8 cellular contexts compared by ENCODE assay signal in the genomic region with DNA sequence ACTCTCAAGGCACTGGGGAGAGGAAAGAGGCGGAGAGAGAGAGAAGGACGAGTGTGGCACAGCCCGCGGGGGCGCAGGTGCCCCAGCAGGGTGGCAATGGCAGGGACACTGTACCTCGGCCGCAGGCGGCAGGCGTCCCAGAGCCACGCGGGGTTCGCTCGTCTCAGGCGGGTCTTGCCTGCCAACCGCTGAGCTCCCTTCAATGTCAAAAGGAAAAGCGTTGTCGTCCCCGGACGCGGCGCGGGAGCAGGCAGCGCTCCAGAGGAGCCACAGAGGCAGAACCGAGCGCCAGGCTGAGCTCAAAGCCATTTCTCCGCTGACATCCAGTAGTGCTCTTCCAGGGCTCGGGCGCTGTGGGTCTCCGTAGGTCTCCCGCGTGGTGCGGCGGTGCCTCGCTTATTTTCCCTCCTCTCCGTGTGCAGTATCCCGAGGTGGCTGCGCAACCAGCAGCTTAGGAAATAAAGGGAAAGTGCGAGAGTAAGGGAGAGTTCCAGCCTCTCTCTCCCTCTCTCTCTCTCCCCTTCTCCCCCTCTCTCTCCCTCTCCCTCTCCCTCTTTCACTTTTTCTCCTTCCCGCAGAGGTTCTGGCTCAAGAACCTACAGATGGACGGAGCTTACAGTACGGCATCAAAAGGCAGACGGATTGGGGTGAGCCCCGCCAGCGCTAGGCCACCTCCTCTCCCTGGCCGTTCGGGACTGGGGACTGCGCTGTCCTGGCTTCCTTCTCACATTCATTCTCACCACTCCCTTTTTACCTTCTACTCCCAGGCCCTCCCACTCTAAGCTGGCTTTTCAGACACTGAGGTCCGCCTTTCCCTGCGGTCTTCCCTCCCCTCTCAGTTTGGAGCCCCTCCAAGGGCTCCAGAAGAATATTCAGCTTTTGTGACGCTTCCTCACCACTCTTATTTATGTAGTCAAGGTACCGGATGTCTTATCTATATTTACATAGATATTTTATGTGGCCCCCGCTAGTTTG. TPM values are rescaled to one million over a fixed set of nuclear protein-coding genes. Genes with fewer than 3 reads are reported as not detected.
DNase-seq lines count a peak whose midpoint lies in the region; ATAC-seq and TF ChIP-seq lines count a peak whose summit lies in the region.

LAMA4 (minus strand) TSS at position 726 of the 975 bp plus-strand sequence; CDS start at position 309, 417 bp downstream.

- POLR2A ChIA-PET in CD4-positive, alpha-beta memory T cell (lab: Charles Lee; ENCODE audit: partially characterized antibody): no interaction called here

- H3K9me3 ChIP-seq in CD4-positive, alpha-beta memory T cell (ENCODE audit: control insufficient read depth in 1 of 2, low read length in 2 of 2): no peaks in the 10 kb centered on the region
- H3K9me3 ChIP-seq in suprapubic skin: no peaks in the 10 kb centered on the region

- peaks cover 14% of the 10 kb centered on the region for H3K4me1 ChIP-seq in CD4-positive, alpha-beta memory T cell (ENCODE audit: insufficient read depth, low read length)
- H3K4me1 ChIP-seq in suprapubic skin: peaks cover 36% of the 10 kb centered on the region

- H3K27ac Mint-ChIP-seq in CD4-positive, alpha-beta memory T cell: no peak within 1 kb of the TSS
- H3K27ac Mint-ChIP-seq in endothelial cell (ENCODE audit: unreplicated experiment): peak within 1 kb of the TSS; percentile 50
- H3K27ac Mint-ChIP-seq in memory B cell: no peak within 1 kb of the TSS

- no peak within 1 kb of the TSS for H3K4me3 ChIP-seq in CD4-positive, alpha-beta memory T cell (ENCODE audit: low read length in 2 of 2)
- H3K4me3 ChIP-seq in suprapubic skin: peak within 1 kb of the TSS; percentile 77

- CTCF ChIA-PET in CD4-positive, alpha-beta memory T cell (lab: Charles Lee; ENCODE audit: partially characterized antibody): interaction anchor here (1.0 kb wide), 1 partner anchor 17 kb away, joined by 3 read pairs; no protein-coding TSS in a partner anchor

- peaks cover 35 to 47% of the 10 kb centered on the region in 2 donors for H3K27me3 Mint-ChIP-seq in CD4-positive, alpha-beta memory T cell
- H3K27me3 Mint-ChIP-seq in endothelial cell (ENCODE audit: unreplicated experiment) (peaks cover 2% of the 10 kb centered on the region), memory B cell (peaks cover 15% of the 10 kb centered on the region)

- 3% methylated on average over 46 of the region's 52 CpGs for WGBS in suprapubic skin

- intact Hi-C loops in CD4-positive, alpha-beta memory T cell (cut with micrococcal nuclease): no loop called here

- H3K9me3 Mint-ChIP-seq in CD4-positive, alpha-beta memory T cell: peaks cover 0 to 2% (median 0%) of the 10 kb centered on the region in 8 donors
- no peaks in the 10 kb centered on the region for H3K9me3 Mint-ChIP-seq in endothelial cell (ENCODE audit: unreplicated experiment)
- H3K9me3 Mint-ChIP-seq in memory B cell: no peaks in the 10 kb centered on the region

- no peak for TF ChIP-seq EP300 in suprapubic skin (IDR thresholded peaks at IDR 0.05)

- TF ChIP-seq POLR2A in suprapubic skin (IDR thresholded peaks at IDR 0.05): peak in 1 of 2 donors; percentile 25

- no peaks in the 10 kb centered on the region for H3K36me3 Mint-ChIP-seq in CD4-positive, alpha-beta memory T cell
- H3K36me3 Mint-ChIP-seq in endothelial cell (ENCODE audit: low read depth, unreplicated experiment) (no peaks in the 10 kb centered on the region), memory B cell (no peaks in the 10 kb centered on the region)

- peaks cover 7 to 17% (median 14%) of the 10 kb centered on the region in 4 donors for H3K4me1 Mint-ChIP-seq in CD4-positive, alpha-beta memory T cell
- peaks cover 21% of the 10 kb centered on the region for H3K4me1 Mint-ChIP-seq in endothelial cell (ENCODE audit: unreplicated experiment)
- peaks cover 10% of the 10 kb centered on the region for H3K4me1 Mint-ChIP-seq in memory B cell

- no peak within 1 kb of the TSS for H3K27ac ChIP-seq in CD4-positive, alpha-beta memory T cell (ENCODE audit: low read depth, low read length)
- H3K27ac ChIP-seq in VCaP (peak within 1 kb of the TSS; percentile 43; the same call in 1 of the 2 replicates), suprapubic skin (peak within 1 kb of the TSS; percentile 89)

- peak within 1 kb of the TSS; percentile 72 to 92 (median 80) for H3K4me3 Mint-ChIP-seq in CD4-positive, alpha-beta memory T cell
- H3K4me3 Mint-ChIP-seq in endothelial cell (ENCODE audit: unreplicated experiment) (peak within 1 kb of the TSS; percentile 88), memory B cell (peak within 1 kb of the TSS; percentile 74)

- ATAC-seq in HG03432 (IDR thresholded peaks at IDR 0.05; ENCODE audit: unreplicated experiment) (peak; percentile 40), memory B cell (ENCODE audit: low read depth) (peak; percentile 26), GM19397 (IDR thresholded peaks at IDR 0.05; ENCODE audit: unreplicated experiment) (no peak)

- DNase-seq in CD4-positive, alpha-beta memory T cell: peak in 2 of 5 donors; percentile 6 to 12
- peak; percentile 46 for DNase-seq in endothelial cell (ENCODE audit: low spot score)
- no peak for DNase-seq in memory B cell (ENCODE audit: low spot score in 2 of 2)
- DNase-seq in suprapubic skin (ENCODE audit: low spot score in 2 of 2): peak in 1 of 2 donors; percentile 70
- DNase-seq in NCI-H1694 (lab: John Stamatoyannopoulos, UW): no peak

- no peaks in the 10 kb centered on the region for H3K27me3 ChIP-seq in CD4-positive, alpha-beta memory T cell (ENCODE audit: insufficient read depth, low read length)
- no peaks in the 10 kb centered on the region for H3K27me3 ChIP-seq in suprapubic skin

- TF ChIP-seq CTCF in VCaP (conservative IDR thresholded peaks at IDR 0.05) (no peak), endothelial cell (IDR thresholded peaks at IDR 0.05; ENCODE audit: unreplicated experiment) (no peak), suprapubic skin (IDR thresholded peaks at IDR 0.05) (no peak)

- no peaks in the 10 kb centered on the region for H3K36me3 ChIP-seq in CD4-positive, alpha-beta memory T cell (ENCODE audit: insufficient read depth, low read length)
- no peaks in the 10 kb centered on the region for H3K36me3 ChIP-seq in suprapubic skin

RNA-seq across cellular contexts. Expression of gene LAMA4, which starts in this region (rescaled TPM):
- not detected for total RNA-seq in CD4-positive, alpha-beta memory T cell
- not detected for polyA plus RNA-seq in CD4-positive, alpha-beta memory T cell
- total RNA-seq in endothelial cell (ENCODE audit: unreplicated experiment) (23.9 TPM), suprapubic skin (10 to 100 TPM; 10.4 to 44.0 (median 23.6) TPM)

Comparison
In these comparisons a context has a peak if more than half of its experiments do, and no peak if none do; other contexts are left out.
1. RNA of gene LAMA4 (total RNA-seq): 10.4 to 44.0 TPM in suprapubic skin and 23.9 TPM in endothelial cell (single experiment); not detected in CD4-positive, alpha-beta memory T cell; every median in the first group is over 10 times any median in the second.
2. Peak in every context shown above with its lines, with median percentiles within 50 percentile points of each other: H3K4me3 Mint-ChIP-seq.